ENCODE assay signal across 8 cellular contexts in genomic region chr7:131007439-131008330, GRCh38.
DNase-seq lines count a peak whose midpoint lies in the region; ATAC-seq and TF ChIP-seq lines count a peak whose summit lies in the region.

No MANE protein-coding gene starts in this region.

- CTCF ChIA-PET in activated CD8-positive, alpha-beta memory T cell treated with anti-CD3 and anti-CD28 coated beads, Interleukin-2, amount 10 ng/mL, durations not matched to agents 7 days and 5 days (lab: Charles Lee), result interaction anchor here (0.6 to 3.9 kb wide), 27 partner anchors 9 to 137 kb away, joined by 3 to 53 read pairs (median 4); no protein-coding TSS in a partner anchor

- H3K9me3 Mint-ChIP-seq in activated CD8-positive, alpha-beta memory T cell treated with anti-CD3 and anti-CD28 coated beads, Interleukin-2, amount 10 ng/mL, durations not matched to agents 7 days and 5 days (ENCODE audit: low read depth), result peaks cover 4% of the 10 kb centered on the region

- intact Hi-C loops in thyroid gland (cut with DNase I), result no loop called here

- peak overlapping the region; percentile 49 for H3K4me3 Mint-ChIP-seq in activated CD8-positive, alpha-beta memory T cell treated with anti-CD3 and anti-CD28 coated beads, Interleukin-2, amount 10 ng/mL, durations not matched to agents 7 days and 5 days

- 45 to 49% methylated on average over 19 of the region's 19 CpGs for WGBS in thyroid gland, 2 donors

- H3K4me1 ChIP-seq in HAP-1, result peaks cover 22% of the 10 kb centered on the region
- H3K4me1 ChIP-seq in mucosa of rectum (ENCODE audit: control insufficient read depth in 2 of 2, insufficient read depth in 2 of 2, low read length in 2 of 2), result peaks cover 14 to 33% of the 10 kb centered on the region in 2 donors
- H3K4me1 ChIP-seq in thyroid gland, result peaks cover 66% of the 10 kb centered on the region in 2 donors

- H3K27me3 Mint-ChIP-seq in activated CD8-positive, alpha-beta memory T cell treated with anti-CD3 and anti-CD28 coated beads, Interleukin-2, amount 10 ng/mL, durations not matched to agents 7 days and 5 days, result no peaks in the 10 kb centered on the region

- H3K27ac ChIP-seq in mucosa of rectum (ENCODE audit: low read depth in 2 of 2, low read length in 2 of 2) (peak overlapping the region; percentile 56 to 79), thyroid gland (peak overlapping the region; percentile 67 to 80 (median 70))

- ATAC-seq in activated CD8-positive, alpha-beta memory T cell treated with anti-CD3 and anti-CD28 coated beads, Interleukin-2, amount 10 ng/mL, durations not matched to agents 7 days and 5 days, result peak; percentile 58
- no peak for ATAC-seq in HG03457 (IDR thresholded peaks at IDR 0.05; ENCODE audit: unreplicated experiment)

- peak overlapping the region; percentile 28 to 37 for H3K9ac ChIP-seq in mucosa of rectum (ENCODE audit: low read depth in 1 of 2, low read length in 2 of 2)

- H3K27me3 ChIP-seq in HAP-1 (ENCODE audit: low read depth) (no peaks in the 10 kb centered on the region), mucosa of rectum (ENCODE audit: control insufficient read depth in 2 of 2, insufficient read depth in 2 of 2, low read length in 2 of 2) (no peaks in the 10 kb centered on the region), thyroid gland (no peaks in the 10 kb centered on the region)

- peak in 1 of 2 donors; percentile 19 for TF ChIP-seq POLR2A in thyroid gland (IDR thresholded peaks at IDR 0.05)

- TF ChIP-seq CTCF in epithelial cell of esophagus (IDR thresholded peaks at IDR 0.05; ENCODE audit: insufficient read depth, low read depth, low read length, missing control alignments), result peak; percentile 67
- TF ChIP-seq CTCF in thyroid gland (IDR thresholded peaks at IDR 0.05), result peak in 4 of 6 experiments; percentile 51 to 70 (median 62)

- H3K9me3 ChIP-seq in HAP-1 (no peaks in the 10 kb centered on the region), mucosa of rectum (ENCODE audit: control insufficient read depth in 2 of 2, low read length in 2 of 2) (no peaks in the 10 kb centered on the region), thyroid gland (no peaks in the 10 kb centered on the region)

- peak; percentile 29 for DNase-seq in GDM1 (lab: John Stamatoyannopoulos, UW)
- DNase-seq in HAP-1 (ENCODE audit: low spot score in 2 of 2), result peak; percentile 70 to 79
- DNase-seq in NCI-H460 (ENCODE audit: extremely low read depth, low read depth), result peak; percentile 94
- DNase-seq in activated CD8-positive, alpha-beta memory T cell treated with anti-CD3 and anti-CD28 coated beads, Interleukin-2, amount 10 ng/mL, durations not matched to agents 7 days and 5 days, result peak; percentile 81
- peak; percentile 84 for DNase-seq in epithelial cell of esophagus (ENCODE audit: low read depth)
- peak; percentile 61 to 66 for DNase-seq in thyroid gland

- H3K36me3 Mint-ChIP-seq in activated CD8-positive, alpha-beta memory T cell treated with anti-CD3 and anti-CD28 coated beads, Interleukin-2, amount 10 ng/mL, durations not matched to agents 7 days and 5 days, result peaks cover 23% of the 10 kb centered on the region

- H3K36me3 ChIP-seq in HAP-1 (replicated peaks) (no peaks in the 10 kb centered on the region), mucosa of rectum (ENCODE audit: control insufficient read depth in 2 of 2, insufficient read depth in 2 of 2, low read length in 2 of 2) (no peaks in the 10 kb centered on the region), thyroid gland (no peaks in the 10 kb centered on the region)

- in situ Hi-C loops in HAP-1 (cut with MboI; ENCODE audit: low sequenced_read_pairs), result no loop called here

- H3K27ac Mint-ChIP-seq in activated CD8-positive, alpha-beta memory T cell treated with anti-CD3 and anti-CD28 coated beads, Interleukin-2, amount 10 ng/mL, durations not matched to agents 7 days and 5 days, result peak overlapping the region; percentile 93

- H3K4me3 ChIP-seq in HAP-1 (no peak overlapping the region), epithelial cell of esophagus (ENCODE audit: low read length) (no peak overlapping the region), mucosa of rectum (ENCODE audit: low read length in 2 of 2) (peak overlapping the region in 1 of 2 donors; percentile 12), thyroid gland (replicated peaks in 1 of 3) (no peak overlapping the region)

- H3K4me1 Mint-ChIP-seq in activated CD8-positive, alpha-beta memory T cell treated with anti-CD3 and anti-CD28 coated beads, Interleukin-2, amount 10 ng/mL, durations not matched to agents 7 days and 5 days, result peaks cover 81% of the 10 kb centered on the region

Comparison
In these comparisons a context has a peak if more than half of its experiments do, and no peak if none do; other contexts are left out.
1. DNase-seq: peak in every context shown above with its lines; median percentile 94 in NCI-H460; 84 in epithelial cell of esophagus; 81 in activated CD8-positive, alpha-beta memory T cell treated with anti-CD3 and anti-CD28 coated beads, Interleukin-2, amount 10 ng/mL, durations not matched to agents 7 days and 5 days; 74 in HAP-1; 64 in thyroid gland; 29 in GDM1.